ENCODE assay signal across 23 cellular contexts in genomic region chr20:873875-874607, GRCh38.
"Had no signal": no experiment of that assay in that cellular context is flagged by ENCODE, and none has a peak within 500 bp of the region (broad histone marks: within the 10 kb centered on the region; RNA-seq: fewer than 3 reads in every experiment).

No MANE protein-coding gene starts in this region.

- H3K9me3 Mint-ChIP-seq: activated naive CD4-positive, alpha-beta T cell treated with anti-CD3 and anti-CD28 coated beads, Interleukin-2, amount 50 U/mL, for 72 hours; naive B cell; stimulated activated memory B cell treated with anti-CD40 and anti-IgM and Interleukin-4, amounts not matched to agents 10 μg/mL and 1 μg/mL and 100 μg/mL, for 72 hours; T-helper 1 cell treated with Interleukin-12 subunit alpha and Interleukin-12 subunit beta and Interleukin-4 antibody, amounts not matched to agents 30 μg/mL and 1 μg/mL, for 36 hours had no signal

- H3K27ac ChIP-seq: adrenal gland, breast epithelium, coronary artery, esophagus muscularis mucosa, gastroesophageal sphincter, neutrophil, pancreas, sigmoid colon, tibial artery, VCaP had no signal

- ATAC-seq: activated CD8-positive, alpha-beta memory T cell treated with anti-CD3 and anti-CD28 coated beads, Interleukin-2, amount 10 ng/mL, durations not matched to agents 7 days and 5 days; gastroesophageal sphincter; mucosa of descending colon; stimulated activated memory B cell treated with anti-CD40 and anti-IgM and Interleukin-4, amounts not matched to agents 10 μg/mL and 1 μg/mL and 100 μg/mL, for 72 hours had no signal

- H3K27ac Mint-ChIP-seq: activated CD8-positive, alpha-beta memory T cell treated with anti-CD3 and anti-CD28 coated beads, Interleukin-2, amount 10 ng/mL, durations not matched to agents 7 days and 5 days; stimulated activated memory B cell treated with anti-CD40 and anti-IgM and Interleukin-4, amounts not matched to agents 10 μg/mL and 1 μg/mL and 100 μg/mL, for 72 hours; T-helper 1 cell treated with Interleukin-12 subunit alpha and Interleukin-12 subunit beta and Interleukin-4 antibody, amounts not matched to agents 30 μg/mL and 1 μg/mL, for 36 hours had no signal

- H3K4me3 Mint-ChIP-seq: activated CD8-positive, alpha-beta memory T cell treated with anti-CD3 and anti-CD28 coated beads, Interleukin-2, amount 10 ng/mL, durations not matched to agents 7 days and 5 days; naive B cell; stimulated activated memory B cell treated with anti-CD40 and anti-IgM and Interleukin-4, amounts not matched to agents 10 μg/mL and 1 μg/mL and 100 μg/mL, for 72 hours; T-helper 1 cell treated with Interleukin-12 subunit alpha and Interleukin-12 subunit beta and Interleukin-4 antibody, amounts not matched to agents 30 μg/mL and 1 μg/mL, for 36 hours had no signal

- H3K4me1 ChIP-seq: adrenal gland, breast epithelium, esophagus muscularis mucosa, gastroesophageal sphincter, pancreas, sigmoid colon, tibial artery had no signal

- H3K27me3 Mint-ChIP-seq: activated CD8-positive, alpha-beta memory T cell treated with anti-CD3 and anti-CD28 coated beads, Interleukin-2, amount 10 ng/mL, durations not matched to agents 7 days and 5 days had no signal

- DNase-seq: activated CD4-positive, alpha-beta T cell treated with anti-CD3 and anti-CD28 coated beads for 1 hour; activated CD4-positive, alpha-beta T cell treated with anti-CD3 and anti-CD28 coated beads, Interleukin-2, amount 50 U/mL, for 48 hours; activated CD8-positive, alpha-beta memory T cell treated with anti-CD3 and anti-CD28 coated beads, Interleukin-2, amount 10 ng/mL, durations not matched to agents 7 days and 5 days; activated T-cell treated with anti-CD3 and anti-CD28 coated beads, Interleukin-2, amount 50 U/mL, for 1 hour; adrenal gland; effector CD4-positive, alpha-beta T cell; mesenchymal stem cell; mucosa of descending colon; naive B cell; pancreas; sigmoid colon; stimulated activated CD4-positive, alpha-beta T cell treated with anti-CD3 and anti-CD28 coated beads, Interleukin-4, amount 100 ng/mL, for 4 hours; substantia nigra; tibial artery had no signal

- H3K27me3 ChIP-seq: adrenal gland, pancreas, tibial artery had no signal

- H3K36me3 ChIP-seq: adrenal gland, breast epithelium, esophagus muscularis mucosa, gastroesophageal sphincter, neutrophil, pancreas, sigmoid colon, tibial artery had no signal

- H3K36me3 Mint-ChIP-seq: activated CD8-positive, alpha-beta memory T cell treated with anti-CD3 and anti-CD28 coated beads, Interleukin-2, amount 10 ng/mL, durations not matched to agents 7 days and 5 days; activated naive CD4-positive, alpha-beta T cell treated with anti-CD3 and anti-CD28 coated beads, Interleukin-2, amount 50 U/mL, for 72 hours; naive B cell; stimulated activated memory B cell treated with anti-CD40 and anti-IgM and Interleukin-4, amounts not matched to agents 10 μg/mL and 1 μg/mL and 100 μg/mL, for 72 hours had no signal

- H3K4me3 ChIP-seq: adrenal gland, breast epithelium, coronary artery, esophagus muscularis mucosa, gastroesophageal sphincter, mucosa of descending colon, pancreas, sigmoid colon, tibial artery had no signal

- H3K9me3 ChIP-seq: adrenal gland, breast epithelium, esophagus muscularis mucosa, gastroesophageal sphincter, mucosa of descending colon, neutrophil, pancreas, sigmoid colon, tibial artery had no signal
